13 cellular contexts compared by ENCODE assay signal in genomic region chr16:28984091-28984490, GRCh38. TPM values are rescaled to one million over a fixed set of nuclear protein-coding genes. Genes with fewer than 3 reads are reported as not detected.
A peak's percentile ranks its signal among the peaks of the same experiment; 100 is the strongest.
DNase-seq lines count a peak whose midpoint lies in the region; FAIRE-seq and TF ChIP-seq lines count a peak whose summit lies in the region.
"Had no signal": no experiment of that assay in that cellular context is flagged by ENCODE, and none has a peak within 500 bp of the region (broad histone marks: within the 10 kb centered on the region; RNA-seq: fewer than 3 reads in every experiment).

No MANE protein-coding gene starts in this region.

- H3K27me3 ChIP-seq in Peyer's patch (no peaks in the 10 kb centered on the region), H1 (replicated peaks in 1 of 4; ENCODE audit: control insufficient read depth in 3 of 4, extremely low read depth in 1 of 4, insufficient read depth in 3 of 4, low read length in 3 of 4) (no peaks in the 10 kb centered on the region), transverse colon (no peaks in the 10 kb centered on the region), smooth muscle cell (ENCODE audit: low read depth) (no peaks in the 10 kb centered on the region)
- H3K27me3 ChIP-seq: pancreas had no signal

- H3K9me3 ChIP-seq in Peyer's patch (no peaks in the 10 kb centered on the region), H1 (ENCODE audit: insufficient read depth in 2 of 2, low read depth in 1 of 2, low read length in 1 of 2) (peaks cover 5 to 7% of the 10 kb centered on the region in 2 experiments; a peak in 2 of 4 replicates), transverse colon (no peaks in the 10 kb centered on the region), smooth muscle cell (replicated peaks; ENCODE audit: low read depth) (no peaks in the 10 kb centered on the region)
- H3K9me3 ChIP-seq: pancreas had no signal

- H3K9ac ChIP-seq in H1 (replicated peaks in 1 of 4; ENCODE audit: extremely low read depth in 1 of 4, low read depth in 3 of 4, low read length in 3 of 4) (no peak overlapping the region), smooth muscle cell (ENCODE audit: low read depth) (no peak overlapping the region)

- H3K23ac ChIP-seq in H1 (ENCODE audit: insufficient read length), result no peak overlapping the region

- TF ChIP-seq RAD21 in H1 (IDR thresholded peaks at IDR 0.05 in 1 of 2, conservative IDR thresholded peaks at IDR 0.05 in 1 of 2; ENCODE audit: low read depth in 2 of 2, low read length in 2 of 2), result no peak

- H4K20me1 ChIP-seq in H1 (replicated peaks in 1 of 2; ENCODE audit: control insufficient read depth in 1 of 2, insufficient read depth in 2 of 2, low read length in 2 of 2) (no peaks in the 10 kb centered on the region), smooth muscle cell (ENCODE audit: low read depth) (no peaks in the 10 kb centered on the region)

- H2BK120ac ChIP-seq in H1 (replicated peaks; ENCODE audit: low read depth, low read length), result no peak overlapping the region

- WGBS in H1 (ENCODE audit: extremely low coverage in 1 of 2, insufficient coverage in 1 of 2, insufficient read length in 1 of 2, insufficient replicate concordance in 2 of 2, low coverage in 1 of 2, low lambda C conversion rate in 2 of 2, missing lambda C conversion rate in 1 of 2), 2 experiments, result 91% methylated on average over 11 of the region's 12 CpGs; no CpG with 5 or more reads in 1 of the 2 experiments
- 80 to 84% methylated on average over 1 to 12 of the region's 12 CpGs for WGBS in transverse colon (ENCODE audit: low coverage in 1 of 2), 2 donors
- WGBS in smooth muscle cell (ENCODE audit: low lambda C conversion rate), result 94% methylated on average over 12 of the region's 12 CpGs

- CTCF ChIA-PET in activated naive CD4-positive, alpha-beta T cell treated with anti-CD3 and anti-CD28 coated beads, Interleukin-2, amount 10 ng/mL, durations not matched to agents 7 days and 5 days (lab: Charles Lee), result interaction anchor here (1.0 kb wide), 1 partner anchor 29 kb away, joined by 3 read pairs; no protein-coding TSS in a partner anchor
- CTCF ChIA-PET in H1 (lab: Charles Lee; ENCODE audit: partially characterized antibody), result interaction anchor here (1.0 to 4.0 kb wide), 4 partner anchors 9 to 19 kb away, joined by 3 to 14 read pairs (median 6); no protein-coding TSS in a partner anchor

- H3K27ac ChIP-seq in Peyer's patch (peak overlapping the region; percentile 62 to 80 (median 78)), H1 (ENCODE audit: low read depth, low read length) (no peak overlapping the region), transverse colon (peak overlapping the region; percentile 48 to 60 (median 54)), smooth muscle cell (ENCODE audit: low read depth) (no peak overlapping the region)
- H3K27ac ChIP-seq: pancreas had no signal

- H2BK5ac ChIP-seq in H1 (ENCODE audit: low read depth, low read length), result no peak overlapping the region

- no peak overlapping the region for H3K14ac ChIP-seq in H1 (ENCODE audit: insufficient read length)

- H4K5ac ChIP-seq in H1 (ENCODE audit: insufficient read length, low read depth, low read length), result no peak overlapping the region

- peak overlapping the region; percentile 100 for H3K4me3 Mint-ChIP-seq in activated naive CD4-positive, alpha-beta T cell treated with anti-CD3 and anti-CD28 coated beads, Interleukin-2, amount 10 ng/mL, durations not matched to agents 7 days and 5 days

- H3K27me3 Mint-ChIP-seq in activated naive CD4-positive, alpha-beta T cell treated with anti-CD3 and anti-CD28 coated beads, Interleukin-2, amount 10 ng/mL, durations not matched to agents 7 days and 5 days, result no peaks in the 10 kb centered on the region

- H3K4me1 ChIP-seq in Peyer's patch (peaks cover 0 to 10% (median 5%) of the 10 kb centered on the region in 4 donors), H1 (replicated peaks in 1 of 4; ENCODE audit: control insufficient read depth in 3 of 4, insufficient read depth in 4 of 4, low read length in 3 of 4) (no peaks in the 10 kb centered on the region), transverse colon (peaks cover 0 to 4% (median 0%) of the 10 kb centered on the region in 4 donors), smooth muscle cell (ENCODE audit: low read depth) (no peaks in the 10 kb centered on the region)
- H3K4me1 ChIP-seq: pancreas had no signal

- no peak for DNase-seq in activated naive CD4-positive, alpha-beta T cell treated with anti-CD3 and anti-CD28 coated beads, Interleukin-2, amount 10 ng/mL, durations not matched to agents 7 days and 5 days
- DNase-seq in activated naive CD4-positive, alpha-beta T cell (lab: John Stamatoyannopoulos, UW), result no peak
- no peak for DNase-seq in Peyer's patch
- no peak for DNase-seq in H1 (ENCODE audit: low read depth in 1 of 2, low spot score in 2 of 2)
- no peak for DNase-seq in transverse colon
- DNase-seq in T1000 (lab: John Stamatoyannopoulos, UW), result no peak
- no peak for DNase-seq in GM12891 (ENCODE audit: insufficient read length, low spot score)
- no peak for DNase-seq in smooth muscle cell (lab: John Stamatoyannopoulos, UW; ENCODE audit: unreplicated experiment)
- DNase-seq: glutamatergic neuron, NCI-H1417 treated with DMSO at 0.1 percent for 48 hours, NCI-H446 had no signal

- POLR2A ChIA-PET in H1 (lab: Charles Lee; ENCODE audit: partially characterized antibody), result no interaction called here

- no peak overlapping the region for H3K18ac ChIP-seq in H1 (ENCODE audit: extremely low read depth, low read length)

- no peak overlapping the region for H2AFZ ChIP-seq in H1 (ENCODE audit: low read length)
- no peak overlapping the region for H2AFZ ChIP-seq in smooth muscle cell (ENCODE audit: low read depth)

- H2BK20ac ChIP-seq in H1 (ENCODE audit: low read length), result no peak overlapping the region

- H3K4ac ChIP-seq in H1 (replicated peaks; ENCODE audit: insufficient read length, low read depth, low read length), result no peak overlapping the region

- no peaks in the 10 kb centered on the region for H3K79me2 ChIP-seq in H1 (ENCODE audit: control insufficient read depth in 1 of 2, insufficient read depth in 2 of 2, low read length in 2 of 2)
- no peaks in the 10 kb centered on the region for H3K79me2 ChIP-seq in smooth muscle cell (ENCODE audit: low read depth)

- no peaks in the 10 kb centered on the region for H3F3A ChIP-seq in smooth muscle cell (ENCODE audit: low read depth)

- H2BK12ac ChIP-seq in H1 (ENCODE audit: low read depth, low read length), result no peak overlapping the region

- H3K27ac Mint-ChIP-seq in activated naive CD4-positive, alpha-beta T cell treated with anti-CD3 and anti-CD28 coated beads, Interleukin-2, amount 10 ng/mL, durations not matched to agents 7 days and 5 days, result peak overlapping the region; percentile 96

- no peaks in the 10 kb centered on the region for H3K79me1 ChIP-seq in H1 (ENCODE audit: low read depth, low read length)

- peaks cover 0 to 69% (median 0%) of the 10 kb centered on the region in 3 donors for H3K36me3 ChIP-seq in Peyer's patch
- H3K36me3 ChIP-seq in H1 (ENCODE audit: control insufficient read depth in 2 of 4, insufficient read depth in 4 of 4, low read length in 3 of 4), result peaks cover 0 to 16% (median 4%) of the 10 kb centered on the region in 4 experiments; a peak in 4 of 8 replicates
- peaks cover 0 to 26% (median 13%) of the 10 kb centered on the region in 4 donors for H3K36me3 ChIP-seq in transverse colon
- H3K36me3 ChIP-seq in smooth muscle cell (ENCODE audit: low read depth), result peaks cover 3% of the 10 kb centered on the region

- intact Hi-C loops in transverse colon (cut with DNase I; ENCODE audit: low total_unique reads), result no loop called here

- peak overlapping the region in 1 of 4 donors; percentile 50 for H3K4me3 ChIP-seq in Peyer's patch
- H3K4me3 ChIP-seq in H1 (ENCODE audit: extremely low read depth in 1 of 4, insufficient read depth in 2 of 4, low read depth in 3 of 4, low read length in 4 of 4), result no peak overlapping the region
- peak overlapping the region in 1 of 4 donors; percentile 41 for H3K4me3 ChIP-seq in transverse colon
- no peak overlapping the region for H3K4me3 ChIP-seq in smooth muscle cell
- H3K4me3 ChIP-seq: pancreas had no signal

- peaks cover 75% of the 10 kb centered on the region for H3K36me3 Mint-ChIP-seq in activated naive CD4-positive, alpha-beta T cell treated with anti-CD3 and anti-CD28 coated beads, Interleukin-2, amount 10 ng/mL, durations not matched to agents 7 days and 5 days

- in situ Hi-C loops in transverse colon (cut with MboI; ENCODE audit: low pct_ligation_motif_present in 1 of 4, low pct_unique_long_range_greater_than_20kb in 1 of 4, low sequenced_read_pairs in 3 of 4), result no loop called here

- no peak for TF ChIP-seq POLR2A in Peyer's patch (IDR thresholded peaks at IDR 0.05)
- no peak for TF ChIP-seq POLR2A in H1 (IDR thresholded peaks at IDR 0.05; ENCODE audit: control extremely low read depth in 1 of 2, low read depth in 2 of 2, low read length in 2 of 2)
- TF ChIP-seq POLR2A in transverse colon (IDR thresholded peaks at IDR 0.05), result no peak
- TF ChIP-seq POLR2A in GM12891 (IDR thresholded peaks at IDR 0.05; ENCODE audit: low read depth, low read length), result no peak

- H3K56ac ChIP-seq in H1 (replicated peaks; ENCODE audit: insufficient read length, low read depth, low read length), result no peak overlapping the region

- H3K4me1 Mint-ChIP-seq in activated naive CD4-positive, alpha-beta T cell treated with anti-CD3 and anti-CD28 coated beads, Interleukin-2, amount 10 ng/mL, durations not matched to agents 7 days and 5 days, result peaks cover 50% of the 10 kb centered on the region

- no peak for TF ChIP-seq EP300 in H1 (IDR thresholded peaks at IDR 0.05; ENCODE audit: borderline replicate concordance in 1 of 2, low read depth in 2 of 2, low read length in 2 of 2)
- no peak for TF ChIP-seq EP300 in transverse colon (IDR thresholded peaks at IDR 0.05; ENCODE audit: low read depth)

- H2BK15ac ChIP-seq in H1 (ENCODE audit: low read length), result no peak overlapping the region

- no peaks in the 10 kb centered on the region for H3K23me2 ChIP-seq in H1 (ENCODE audit: low read depth, low read length)

- TF ChIP-seq CTCF in Peyer's patch (IDR thresholded peaks at IDR 0.05) (no peak), H1 (IDR thresholded peaks at IDR 0.05; ENCODE audit: control extremely low read depth in 1 of 3, insufficient read depth in 1 of 3, low read depth in 1 of 3, low read length in 3 of 3) (no peak), transverse colon (IDR thresholded peaks at IDR 0.05) (no peak), smooth muscle cell (IDR thresholded peaks at IDR 0.05; ENCODE audit: borderline replicate concordance, insufficient read depth, poor library complexity, severe bottlenecking) (no peak)

- no peak overlapping the region for H4K91ac ChIP-seq in H1 (replicated peaks; ENCODE audit: insufficient read length, low read length)

- no peak overlapping the region for H3K4me2 ChIP-seq in H1 (ENCODE audit: insufficient read depth in 1 of 2, low read depth in 2 of 2, low read length in 2 of 2)
- no peak overlapping the region for H3K4me2 ChIP-seq in smooth muscle cell

- no peak for FAIRE-seq in H1 (lab: Jason Lieb, UNC)
- FAIRE-seq in GM12891 (lab: Jason Lieb, UNC), result no peak
- FAIRE-seq: keratinocyte, pancreas had no signal

- H2AK5ac ChIP-seq in H1 (ENCODE audit: low read depth, low read length), result no peak overlapping the region

- H3K9me3 Mint-ChIP-seq in activated naive CD4-positive, alpha-beta T cell treated with anti-CD3 and anti-CD28 coated beads, Interleukin-2, amount 10 ng/mL, durations not matched to agents 7 days and 5 days, result peaks cover 12% of the 10 kb centered on the region

- peak overlapping the region; percentile 68; the same call in 1 of the 2 replicates for H4K8ac ChIP-seq in H1 (ENCODE audit: extremely low read depth, insufficient read depth, low read length)

RNA-seq across cellular contexts. Expression of gene LAT, which starts 0.8 kb away (rescaled TPM):
- total RNA-seq in Peyer's patch, result 10 to 100 TPM; 10.5 to 52.0 (median 15.9) TPM
- total RNA-seq in H1 (2021; fragmentation: NEBNext Ultra II Directional; extraction: Animal tissue kit (Norgen Biotek cat#: 25700)), result 2.7 and 3.0 TPM in 2 replicates
- 3.4 and 6.9 TPM in 2 replicates for polyA plus RNA-seq in H1 (2011; rRNA removed)
- polyA plus RNA-seq in H1 (2011; cell fraction: cytosol; rRNA removed), result 3.8 TPM
- polyA plus RNA-seq in H1 (2011; cell fraction: nucleus; rRNA removed), result 37.5 TPM
- polyA plus RNA-seq in H1 (2012, experiment 1 of 2), result 5.0 to 7.0 TPM (median 5.7 TPM) in 4 replicates
- polyA plus RNA-seq in H1 (2012, experiment 2 of 2), result 4.2 TPM
- polyA plus RNA-seq in H1 (2013, experiment 1 of 2), result 3.2 TPM
- polyA plus RNA-seq in H1 (2013, experiment 2 of 2), result 2.6 TPM
- polyA minus RNA-seq in H1 (2011; rRNA and poly(A)+ RNA removed), result 0.85 and 1.7 TPM in 2 replicates
- polyA minus RNA-seq in H1 (2011; cell fraction: cytosol; rRNA and poly(A)+ RNA removed), result not detected
- 2.9 TPM for polyA minus RNA-seq in H1 (2011; cell fraction: nucleus; rRNA and poly(A)+ RNA removed)
- total RNA-seq in transverse colon, result 10 to 100 TPM in 1 of 4 donors, 1 to 10 TPM in 3; 5.6 to 39.6 (median 8.4) TPM
- 3.6 TPM for polyA plus RNA-seq in GM12891 (2012; ENCODE audit: low read depth, missing spikeins)
- total RNA-seq in smooth muscle cell, result 2.1 and 8.2 TPM in 2 replicates
- polyA plus RNA-seq in smooth muscle cell, result 3.2 and 3.5 TPM in 2 replicates

RNA-seq across cellular contexts. Expression of gene SPNS1, which starts 9.5 kb away (rescaled TPM):
- 10 to 100 TPM; 30.5 to 49.7 (median 36.3) TPM for total RNA-seq in Peyer's patch
- 48.8 and 49.7 TPM in 2 replicates for total RNA-seq in H1 (2021; fragmentation: NEBNext Ultra II Directional; extraction: Animal tissue kit (Norgen Biotek cat#: 25700))
- polyA plus RNA-seq in H1 (2011; rRNA removed), result 66.9 and 124 TPM in 2 replicates
- 46.9 TPM for polyA plus RNA-seq in H1 (2011; cell fraction: cytosol; rRNA removed)
- polyA plus RNA-seq in H1 (2011; cell fraction: nucleus; rRNA removed), result 99.1 TPM
- polyA plus RNA-seq in H1 (2012, experiment 1 of 2), result 39.9 to 59.4 TPM (median 47.8 TPM) in 4 replicates
- 68.0 TPM for polyA plus RNA-seq in H1 (2012, experiment 2 of 2)
- polyA plus RNA-seq in H1 (2013, experiment 1 of 2), result 48.1 TPM
- polyA plus RNA-seq in H1 (2013, experiment 2 of 2), result 54.5 TPM
- polyA minus RNA-seq in H1 (2011; rRNA and poly(A)+ RNA removed), result 38.1 and 58.7 TPM in 2 replicates
- polyA minus RNA-seq in H1 (2011; cell fraction: cytosol; rRNA and poly(A)+ RNA removed), result 38.8 TPM
- 22.0 TPM for polyA minus RNA-seq in H1 (2011; cell fraction: nucleus; rRNA and poly(A)+ RNA removed)
- total RNA-seq in transverse colon, result 10 to 100 TPM; 22.7 to 75.2 (median 28.2) TPM
- polyA plus RNA-seq in GM12891 (2012; ENCODE audit: low read depth, missing spikeins), result 11.5 TPM
- 28.6 and 29.8 TPM in 2 replicates for total RNA-seq in smooth muscle cell
- 109 and 113 TPM in 2 replicates for polyA plus RNA-seq in smooth muscle cell

RNA-seq across cellular contexts. Expression of gene NFATC2IP, which starts 33.4 kb away (rescaled TPM):
- 10 to 100 TPM; 53.8 to 86.5 (median 79.6) TPM for total RNA-seq in Peyer's patch
- total RNA-seq in H1 (2021; fragmentation: NEBNext Ultra II Directional; extraction: Animal tissue kit (Norgen Biotek cat#: 25700)), result 54.4 and 56.0 TPM in 2 replicates
- 71.5 and 73.3 TPM in 2 replicates for polyA plus RNA-seq in H1 (2011; rRNA removed)
- polyA plus RNA-seq in H1 (2011; cell fraction: cytosol; rRNA removed), result 86.2 TPM
- 140 TPM for polyA plus RNA-seq in H1 (2011; cell fraction: nucleus; rRNA removed)
- 75.2 to 84.1 TPM (median 78.7 TPM) in 4 replicates for polyA plus RNA-seq in H1 (2012, experiment 1 of 2)
- polyA plus RNA-seq in H1 (2012, experiment 2 of 2), result 41.1 TPM
- polyA plus RNA-seq in H1 (2013, experiment 1 of 2), result 45.8 TPM
- polyA plus RNA-seq in H1 (2013, experiment 2 of 2), result 38.1 TPM
- polyA minus RNA-seq in H1 (2011; rRNA and poly(A)+ RNA removed), result 67.6 and 74.7 TPM in 2 replicates
- polyA minus RNA-seq in H1 (2011; cell fraction: cytosol; rRNA and poly(A)+ RNA removed), result 27.4 TPM
- polyA minus RNA-seq in H1 (2011; cell fraction: nucleus; rRNA and poly(A)+ RNA removed), result 67.3 TPM
- 10 to 100 TPM; 59.1 to 89.4 (median 70.2) TPM for total RNA-seq in transverse colon
- 27.3 TPM for polyA plus RNA-seq in GM12891 (2012; ENCODE audit: low read depth, missing spikeins)
- 9.7 and 19.0 TPM in 2 replicates for total RNA-seq in smooth muscle cell
- 13.1 and 15.2 TPM in 2 replicates for polyA plus RNA-seq in smooth muscle cell

RNA-seq across cellular contexts. Expression of gene CD19, which starts 52.3 kb away (rescaled TPM):
- total RNA-seq in Peyer's patch (10 to 100 TPM in 1 of 4 donors, 1 to 10 TPM in 1, not detected in 2; 6.3 to 85.8 TPM), transverse colon (1 to 10 TPM in 2 of 4 donors, not detected in 2; 4.5 to 9.8 TPM), smooth muscle cell (not detected in 2 replicates)
- total RNA-seq in H1 (2021; fragmentation: NEBNext Ultra II Directional; extraction: Animal tissue kit (Norgen Biotek cat#: 25700)), result 0.21 and 0.65 TPM in 2 replicates
- polyA plus RNA-seq in H1 (2011; rRNA removed) (0.57 and 2.3 TPM in 2 replicates), smooth muscle cell (not detected in 2 replicates)
- 1.8 TPM for polyA plus RNA-seq in H1 (2011; cell fraction: cytosol; rRNA removed)
- polyA plus RNA-seq in H1 (2011; cell fraction: nucleus; rRNA removed), result 1.0 TPM
- polyA plus RNA-seq in H1 (2012, experiment 1 of 2), result 0.53 to 0.73 TPM (median 0.65 TPM) in 4 replicates
- 0.16 TPM for polyA plus RNA-seq in H1 (2012, experiment 2 of 2)
- 1.1 TPM for polyA plus RNA-seq in H1 (2013, experiment 1 of 2)
- polyA plus RNA-seq in H1 (2013, experiment 2 of 2), result 1.6 TPM
- 0.28 TPM in 1 of 2 replicates, not detected in the other for polyA minus RNA-seq in H1 (2011; rRNA and poly(A)+ RNA removed)
- polyA minus RNA-seq in H1 (2011; cell fraction: cytosol; rRNA and poly(A)+ RNA removed), result not detected
- 1.1 TPM for polyA minus RNA-seq in H1 (2011; cell fraction: nucleus; rRNA and poly(A)+ RNA removed)
- polyA plus RNA-seq in GM12891 (2012; ENCODE audit: low read depth, missing spikeins), result 58.8 TPM
- polyA plus RNA-seq: keratinocyte had no signal

RNA-seq across cellular contexts. Expression of gene RABEP2, which starts 59.1 kb away (rescaled TPM):
- total RNA-seq in Peyer's patch, result 100 to 1,000 TPM in 3 of 4 donors, 10 to 100 TPM in 1; 70.6 to 394 (median 120) TPM
- 13.3 and 14.9 TPM in 2 replicates for total RNA-seq in H1 (2021; fragmentation: NEBNext Ultra II Directional; extraction: Animal tissue kit (Norgen Biotek cat#: 25700))
- 10.4 and 13.2 TPM in 2 replicates for polyA plus RNA-seq in H1 (2011; rRNA removed)
- 21.1 TPM for polyA plus RNA-seq in H1 (2011; cell fraction: cytosol; rRNA removed)
- 27.3 TPM for polyA plus RNA-seq in H1 (2011; cell fraction: nucleus; rRNA removed)
- polyA plus RNA-seq in H1 (2012, experiment 1 of 2), result 13.5 to 16.6 TPM (median 15.7 TPM) in 4 replicates
- 10.2 TPM for polyA plus RNA-seq in H1 (2012, experiment 2 of 2)
- polyA plus RNA-seq in H1 (2013, experiment 1 of 2), result 8.9 TPM
- polyA plus RNA-seq in H1 (2013, experiment 2 of 2), result 8.0 TPM
- polyA minus RNA-seq in H1 (2011; rRNA and poly(A)+ RNA removed), result 3.9 and 4.0 TPM in 2 replicates
- 9.5 TPM for polyA minus RNA-seq in H1 (2011; cell fraction: cytosol; rRNA and poly(A)+ RNA removed)
- polyA minus RNA-seq in H1 (2011; cell fraction: nucleus; rRNA and poly(A)+ RNA removed), result 13.0 TPM
- 100 to 1,000 TPM in 2 of 4 donors, 10 to 100 TPM in 2; 57.1 to 182 (median 130) TPM for total RNA-seq in transverse colon
- polyA plus RNA-seq in GM12891 (2012; ENCODE audit: low read depth, missing spikeins), result 21.0 TPM
- total RNA-seq in smooth muscle cell, result 9.2 and 16.6 TPM in 2 replicates
- 14.5 and 14.7 TPM in 2 replicates for polyA plus RNA-seq in smooth muscle cell

Comparison
In these comparisons a context has a peak if more than half of its experiments do, and no peak if none do; other contexts are left out.
1. H3K27ac ChIP-seq: peak in Peyer's patch (4 of 4) and transverse colon (4 of 4); none in H1 (single experiment) and smooth muscle cell (single experiment).